In genomic region chr11:7512525-7513209, GRCh38 we compare ENCODE assay signal across 8 cellular contexts. TPM values are rescaled to one million over a fixed set of nuclear protein-coding genes. Genes with fewer than 3 reads are reported as not detected.
DNase-seq lines count a peak whose midpoint lies in the region; ATAC-seq and TF ChIP-seq lines count a peak whose summit lies in the region.

No MANE protein-coding gene starts in this region.

- ATAC-seq in GM18517 (IDR thresholded peaks at IDR 0.05; ENCODE audit: unreplicated experiment) (peak; percentile 80), HG02943 (IDR thresholded peaks at IDR 0.05; ENCODE audit: low read depth, unreplicated experiment) (peak; percentile 66)

- no peak for TF ChIP-seq CTCF in AG04449 (IDR thresholded peaks at IDR 0.05; ENCODE audit: insufficient read depth, low read length, missing control alignments)
- TF ChIP-seq CTCF in RWPE1 (conservative IDR thresholded peaks at IDR 0.05; ENCODE audit: low read depth) = no peak
- TF ChIP-seq CTCF in type B pancreatic cell (conservative IDR thresholded peaks at IDR 0.05) = no peak

- peaks cover 5% of the 10 kb centered on the region for H3K27me3 Mint-ChIP-seq in type B pancreatic cell

- H3K4me3 ChIP-seq in AG04449 (ENCODE audit: low read depth, low read length) = peak overlapping the region; percentile 72
- H3K4me3 ChIP-seq in effector memory CD4-positive, alpha-beta T cell (ENCODE audit: insufficient read depth, low read depth, low read length, poor library complexity, severe bottlenecking) = peak overlapping the region; percentile 86
- peak overlapping the region; percentile 68 for H3K4me3 ChIP-seq in mesodermal cell (ENCODE audit: extremely low read depth, insufficient read depth, low read length, poor library complexity, severe bottlenecking)

- H3K9me3 ChIP-seq in effector memory CD4-positive, alpha-beta T cell (ENCODE audit: control insufficient read depth, low read length) = no peaks in the 10 kb centered on the region
- H3K9me3 ChIP-seq in mesodermal cell (ENCODE audit: control insufficient read depth, low read length) = no peaks in the 10 kb centered on the region

- 60 to 68% methylated on average over 14 to 16 of the region's 17 CpGs for WGBS in mesodermal cell (ENCODE audit: insufficient coverage in 2 of 2), 2 experiments

- H3K4me1 Mint-ChIP-seq in type B pancreatic cell (ENCODE audit: unreplicated experiment) = peaks cover 32% of the 10 kb centered on the region

- POLR2A ChIA-PET in AG04449 (lab: Yijun Ruan, JAX) (no interaction called here), RWPE1 (lab: Yijun Ruan, JAX; ENCODE audit: low non-redundant PET) (interaction anchor here (1.1 kb wide), 1 partner anchor 62 kb away, joined by 3 read pairs; no protein-coding TSS in a partner anchor)

- no peaks in the 10 kb centered on the region for H3K27me3 ChIP-seq in effector memory CD4-positive, alpha-beta T cell (replicated peaks; ENCODE audit: control insufficient read depth, insufficient read depth, low read length, poor library complexity, severe bottlenecking)

- CTCF ChIA-PET in AG04449 (lab: Yijun Ruan, JAX) = interaction anchor here (0.8 to 6.7 kb wide), 25 partner anchors 9 to 223 kb away, joined by 3 to 42 read pairs (median 6); partner anchors contain the start of gene OLFML1
- CTCF ChIA-PET in RWPE1 (lab: Yijun Ruan, JAX) = interaction anchor here (0.5 to 2.1 kb wide), 9 partner anchors 11 to 1694 kb away, joined by 3 to 10 read pairs (median 3); no protein-coding TSS in a partner anchor

- H3K4me3 Mint-ChIP-seq in type B pancreatic cell = peak overlapping the region; percentile 95

- H3K36me3 ChIP-seq in effector memory CD4-positive, alpha-beta T cell (ENCODE audit: control insufficient read depth, insufficient read depth, low read length) = no peaks in the 10 kb centered on the region
- H3K36me3 ChIP-seq in mesodermal cell (ENCODE audit: control insufficient read depth, insufficient read depth, low read length) = no peaks in the 10 kb centered on the region

- H3K27ac ChIP-seq in RWPE1 (peak overlapping the region; percentile 71), mesodermal cell (ENCODE audit: low read depth, low read length, severe bottlenecking) (peak overlapping the region; percentile 47)
- peak overlapping the region; percentile 94 for H3K27ac ChIP-seq in effector memory CD4-positive, alpha-beta T cell (ENCODE audit: insufficient read depth, low read length, poor library complexity, severe bottlenecking)

- H3K9me3 Mint-ChIP-seq in type B pancreatic cell = no peaks in the 10 kb centered on the region

- DNase-seq in AG04449 (ENCODE audit: low read depth, low spot score) (no peak), RWPE1 (ENCODE audit: low spot score) (no peak), type B pancreatic cell (ENCODE audit: extremely low spot score, unreplicated experiment) (no peak), DMS 273 (lab: John Stamatoyannopoulos, UW; ENCODE audit: unreplicated experiment) (no peak)
- no peak for DNase-seq in effector memory CD4-positive, alpha-beta T cell

- H3K36me3 Mint-ChIP-seq in type B pancreatic cell = no peaks in the 10 kb centered on the region

- H3K27ac Mint-ChIP-seq in type B pancreatic cell = peak overlapping the region; percentile 94

- H3K4me1 ChIP-seq in effector memory CD4-positive, alpha-beta T cell (ENCODE audit: control insufficient read depth, insufficient read depth, low read length, poor library complexity, severe bottlenecking) = peaks cover 12% of the 10 kb centered on the region
- peaks cover 5% of the 10 kb centered on the region for H3K4me1 ChIP-seq in mesodermal cell (ENCODE audit: control insufficient read depth, insufficient read depth, low read length, poor library complexity, severe bottlenecking)

RNA-seq across cellular contexts. Expression of gene PPFIBP2, which starts 1.1 kb away (rescaled TPM):
- 57.5 TPM for polyA plus RNA-seq in mesodermal cell (2013, experiment 1 of 2)
- 54.4 TPM for polyA plus RNA-seq in mesodermal cell (2013, experiment 2 of 2)
- 28.2 and 70.7 TPM in 2 replicates for total RNA-seq in type B pancreatic cell (ENCODE audit: low replicate concordance)

RNA-seq across cellular contexts. Expression of gene OLFML1, which starts 27.4 kb away (rescaled TPM):
- 2.0 TPM for polyA plus RNA-seq in mesodermal cell (2013, experiment 1 of 2)
- polyA plus RNA-seq in mesodermal cell (2013, experiment 2 of 2) = 2.3 TPM
- 0.83 and 11.8 TPM in 2 replicates for total RNA-seq in type B pancreatic cell (ENCODE audit: low replicate concordance)
